In genomic region chr6:27893059-27893835, GRCh38 we compare ENCODE assay signal across 8 cellular contexts. TPM values are rescaled to one million over a fixed set of nuclear protein-coding genes. Genes with fewer than 3 reads are reported as not detected.
DNase-seq lines count a peak whose midpoint lies in the region; ATAC-seq and TF ChIP-seq lines count a peak whose summit lies in the region.

No MANE protein-coding gene starts in this region.

- H3K9me3 ChIP-seq in OCI-LY1 (ENCODE audit: low read length), result no peaks in the 10 kb centered on the region

- H3K36me3 ChIP-seq in OCI-LY1 (ENCODE audit: insufficient read depth, low read length), result no peaks in the 10 kb centered on the region; the same call in 1 of the 2 replicates

- peak overlapping the region; percentile 82 for H3K4me3 ChIP-seq in OCI-LY1 (ENCODE audit: low read depth, low read length, poor library complexity, severe bottlenecking)

- H3K9ac ChIP-seq in OCI-LY1 (ENCODE audit: low read length), result peak overlapping the region; percentile 98

- peak; percentile 98 for DNase-seq in DMS 273 (lab: John Stamatoyannopoulos, UW; ENCODE audit: unreplicated experiment)
- DNase-seq in HuH-7 (ENCODE audit: low spot score), result peak; percentile 88
- peak; percentile 78 for DNase-seq in activated T-cell treated with anti-CD3 and anti-CD28 coated beads for 24 hours (ENCODE audit: low read depth)
- DNase-seq in myocyte (ENCODE audit: low read depth), result peak; percentile 88
- DNase-seq in stimulated activated CD8-positive, alpha-beta memory T cell treated with anti-CD3 and anti-CD28 coated beads, Interleukin-7, amount 100 ng/mL, for 4 hours (ENCODE audit: low read depth in 2 of 2), result peak; percentile 71 to 77

- no peaks in the 10 kb centered on the region for H3K9me2 ChIP-seq in OCI-LY1 (ENCODE audit: low read depth, low read length)

- peak overlapping the region; percentile 92 for H3K4me2 ChIP-seq in OCI-LY1 (ENCODE audit: low read length)

- no peaks in the 10 kb centered on the region for H3K27me3 ChIP-seq in OCI-LY1 (ENCODE audit: insufficient read depth, low read length)

- peak overlapping the region; percentile 99 for H3K27ac ChIP-seq in OCI-LY1 (ENCODE audit: low read depth, low read length, poor library complexity, severe bottlenecking)

- H3F3A ChIP-seq in OCI-LY1 (ENCODE audit: insufficient read depth, low read length), result peaks cover 23% of the 10 kb centered on the region; the same call in 1 of the 2 replicates

- no peaks in the 10 kb centered on the region for H4K20me1 ChIP-seq in OCI-LY1 (ENCODE audit: insufficient read depth, low read length)

- H3K79me2 ChIP-seq in OCI-LY1 (ENCODE audit: insufficient read depth, low read length), result no peaks in the 10 kb centered on the region

- H3K4me1 ChIP-seq in OCI-LY1 (ENCODE audit: insufficient read depth, low read length, severe bottlenecking), result peaks cover 42% of the 10 kb centered on the region

- H2AFZ ChIP-seq in OCI-LY1 (ENCODE audit: low read length), result no peak overlapping the region

- ATAC-seq in GM21526 (IDR thresholded peaks at IDR 0.05; ENCODE audit: low FRiP score, unreplicated experiment) (peak; percentile 46), esophagus mucosa (peak; percentile 82)

- TF ChIP-seq CTCF in OCI-LY1 (IDR thresholded peaks at IDR 0.05; ENCODE audit: low read length), result no peak

RNA-seq across cellular contexts. Expression of gene OR2B2, which starts 18.9 kb away (rescaled TPM):
- not detected for total RNA-seq in esophagus mucosa
- not detected in 2 replicates for total RNA-seq in myocyte
- polyA plus RNA-seq in myocyte (2012), result not detected

Comparison
In these comparisons a context has a peak if more than half of its experiments do, and no peak if none do; other contexts are left out.
1. Peak in every context shown above with its lines: DNase-seq, ATAC-seq, H3K4me3 ChIP-seq and H3K27ac ChIP-seq.